Comparison of ENCODE assay signal across 15 cellular contexts in genomic region chr3:120153294-120153693, GRCh38. TPM values are rescaled to one million over a fixed set of nuclear protein-coding genes. Genes with fewer than 3 reads are reported as not detected.
A peak's percentile ranks its signal among the peaks of the same experiment; 100 is the strongest.
DNase-seq lines count a peak whose midpoint lies in the region; ATAC-seq lines count a peak whose summit lies in the region.
"Had no signal": no experiment of that assay in that cellular context is flagged by ENCODE, and none has a peak within 500 bp of the region (broad histone marks: within the 10 kb centered on the region; RNA-seq: fewer than 3 reads in every experiment).

No MANE protein-coding gene starts in this region.

- DNase-seq in A172 (ENCODE audit: low spot score), result peak; percentile 80
- peak; percentile 78 for DNase-seq in HCEC 1CT
- DNase-seq in astrocyte of the hippocampus (ENCODE audit: low read depth, low spot score), result peak; percentile 62
- DNase-seq in kidney glomerular epithelial cell (lab: John Stamatoyannopoulos, UW), result peak; percentile 51
- DNase-seq in SJCRH30, result no peak
- DNase-seq in DMS53 (lab: John Stamatoyannopoulos, UW), result no peak
- DNase-seq in NCI-H510A (lab: John Stamatoyannopoulos, UW), result no peak
- DNase-seq: activated CD4-positive, alpha-beta T cell treated with anti-CD3 and anti-CD28 coated beads for 48 hours; dorsolateral prefrontal cortex; naive B cell; stimulated activated CD4-positive, alpha-beta T cell treated with anti-CD3 and anti-CD28 coated beads, Interleukin-15, amount 100 ng/mL, for 24 hours; stimulated activated naive CD4-positive, alpha-beta T cell had no signal

- H3K9me3 ChIP-seq in SJCRH30 (replicated peaks), result 0 out of 2 replicates have a peak, but pooled peaks cover 2% of the 10 kb centered on the region

- H3K4me3 ChIP-seq in SJCRH30, result no peak overlapping the region
- H3K4me3 ChIP-seq: BLaER1, dorsolateral prefrontal cortex, SK-N-MC had no signal

- no peaks in the 10 kb centered on the region for H3K36me3 ChIP-seq in SJCRH30
- H3K36me3 ChIP-seq: BLaER1 had no signal

- no peak overlapping the region for H3K27ac ChIP-seq in SJCRH30
- H3K27ac ChIP-seq: BLaER1, dorsolateral prefrontal cortex, SK-N-MC had no signal

- ATAC-seq in GM18870 (IDR thresholded peaks at IDR 0.05; ENCODE audit: unreplicated experiment), result no peak

- H3K27me3 ChIP-seq in SJCRH30, result no peaks in the 10 kb centered on the region
- H3K27me3 ChIP-seq: BLaER1, dorsolateral prefrontal cortex had no signal

- H3K4me1 ChIP-seq in SJCRH30, result no peaks in the 10 kb centered on the region

RNA-seq across cellular contexts. Expression of gene GSK3B, which starts 59.0 kb away (rescaled TPM):
- total RNA-seq in A172 (2014; rRNA removed; shearing (Covaris generic)), result 50.1 and 61.7 TPM in 2 replicates
- total RNA-seq in SJCRH30 (2014; rRNA removed; shearing (Covaris generic)), result 51.2 and 56.4 TPM in 2 replicates

Comparison
In these comparisons a context has a peak if more than half of its experiments do, and no peak if none do; other contexts are left out.
1. DNase-seq: peak in A172 (single experiment), HCEC 1CT (single experiment), astrocyte of the hippocampus (single experiment) and kidney glomerular epithelial cell (single experiment); none in SJCRH30 (0 of 2), DMS53 (single experiment) and NCI-H510A (single experiment).